Comparison of ENCODE assay signal across 3 cellular contexts in genomic region chr19:5418676-5419075, GRCh38.
TF ChIP-seq lines count a peak whose summit lies in the region.

No MANE protein-coding gene starts in this region.

TF ChIP-seq in HepG2, 621 proteins besides CTCF, POLR2A, EP300 and RAD21:
- TF ChIP-seq CREM (IDR thresholded peaks at IDR 0.05): no peak
- no peak for TF ChIP-seq CREM (CRISPR knock-in tag; IDR thresholded peaks at IDR 0.05)
- no peak for TF ChIP-seq ZNF101 (CRISPR knock-in tag; IDR thresholded peaks at IDR 0.05; ENCODE audit: borderline replicate concordance, low read depth)
- TF ChIP-seq ZNF207 (IDR thresholded peaks at IDR 0.05; ENCODE audit: borderline replicate concordance): no peak
- TF ChIP-seq ZNF710 (CRISPR knock-in tag; IDR thresholded peaks at IDR 0.05; ENCODE audit: borderline replicate concordance): no peak
- TF ChIP-seq NONO (IDR thresholded peaks at IDR 0.05): no peak
- no peak for TF ChIP-seq NONO (CRISPR knock-in tag; conservative IDR thresholded peaks at IDR 0.05)
- TF ChIP-seq REST (IDR thresholded peaks at IDR 0.05; ENCODE audit: borderline replicate concordance in 1 of 2, low read depth in 1 of 2, low read length in 2 of 2): peak; percentile 29 to 84

TF ChIP-seq in HEK293, 187 proteins besides CTCF, POLR2A, EP300 and RAD21:
- no peak for TF ChIP-seq ZNF211 (tag by site-specific recombination; IDR thresholded peaks at IDR 0.05; ENCODE audit: low read depth)
- peak; percentile 94 for TF ChIP-seq REST (tag by site-specific recombination; IDR thresholded peaks at IDR 0.05)
- TF ChIP-seq FEZF1 (tag by site-specific recombination; IDR thresholded peaks at IDR 0.05): no peak
- no peak for TF ChIP-seq IKZF3 (tag by site-specific recombination; IDR thresholded peaks at IDR 0.05)
- no peak for TF ChIP-seq ZNF302 (tag by site-specific recombination; IDR thresholded peaks at IDR 0.05; ENCODE audit: low read depth)
- no peak for TF ChIP-seq ZBTB6 (tag by site-specific recombination; IDR thresholded peaks at IDR 0.05)
- no peak for TF ChIP-seq ZNF223 (tag by site-specific recombination; IDR thresholded peaks at IDR 0.05)

TF ChIP-seq in H1, 55 proteins besides CTCF, POLR2A, EP300 and RAD21:
- TF ChIP-seq CBX5 (IDR thresholded peaks at IDR 0.05; ENCODE audit: low read depth, low read length) (no peak), SRF (IDR thresholded peaks at IDR 0.05; ENCODE audit: low read depth, low read length) (no peak), CEBPB (IDR thresholded peaks at IDR 0.05; ENCODE audit: low read depth, low read length) (no peak), GABPA (IDR thresholded peaks at IDR 0.05; ENCODE audit: borderline replicate concordance, insufficient read depth, low read length) (no peak), BRCA1 (IDR thresholded peaks at IDR 0.05; ENCODE audit: low read depth, low read length) (no peak), MAX (IDR thresholded peaks at IDR 0.05) (no peak), TCF12 (IDR thresholded peaks at IDR 0.05; ENCODE audit: low read depth, low read length) (no peak), RNF2 (IDR thresholded peaks at IDR 0.05; ENCODE audit: borderline replicate concordance, low read depth, low read length, missing control alignments, poor library complexity, severe bottlenecking) (no peak), SIN3A (conservative IDR thresholded peaks at IDR 0.05 in 1 of 2, IDR thresholded peaks at IDR 0.05 in 1 of 2; ENCODE audit: low read depth in 1 of 2, low read length in 2 of 2) (no peak), TAF1 (IDR thresholded peaks at IDR 0.05; ENCODE audit: low read depth, low read length) (no peak), ASH2L (IDR thresholded peaks at IDR 0.05; ENCODE audit: low read length) (no peak), BCL11A (IDR thresholded peaks at IDR 0.05; ENCODE audit: low read depth in 2 of 2, low read length in 2 of 2) (no peak), SAP30 (IDR thresholded peaks at IDR 0.05; ENCODE audit: insufficient read depth, insufficient replicate concordance, low read length) (no peak), CBX8 (IDR thresholded peaks at IDR 0.05; ENCODE audit: borderline replicate concordance, low read depth, low read length) (no peak), ATF3 (IDR thresholded peaks at IDR 0.05; ENCODE audit: insufficient read depth, low read depth, low read length) (no peak), TBP (IDR thresholded peaks at IDR 0.05; ENCODE audit: low read depth, low read length) (no peak)
